Comparison of ENCODE assay signal across 9 cellular contexts in genomic region chr3:138848696-138849095, GRCh38.
"Had no signal": no experiment of that assay in that cellular context is flagged by ENCODE, and none has a peak within 500 bp of the region (broad histone marks: within the 10 kb centered on the region; RNA-seq: fewer than 3 reads in every experiment).

No MANE protein-coding gene starts in this region.

- DNase-seq: GM23248, GOT3, H9, HCEC 1CT, IMR-90, KG1 had no signal

- H3K9ac ChIP-seq: GM23248 had no signal

- ATAC-seq: K562 had no signal

- H3K4me3 ChIP-seq: GM23248, K562 had no signal

- H3K27ac ChIP-seq: GM23248, HL-60 had no signal

- H2AFZ ChIP-seq: GM23248 had no signal

- FAIRE-seq: H54, K562 had no signal
